Comparison of ENCODE assay signal across 2 cellular contexts in the genomic region with DNA sequence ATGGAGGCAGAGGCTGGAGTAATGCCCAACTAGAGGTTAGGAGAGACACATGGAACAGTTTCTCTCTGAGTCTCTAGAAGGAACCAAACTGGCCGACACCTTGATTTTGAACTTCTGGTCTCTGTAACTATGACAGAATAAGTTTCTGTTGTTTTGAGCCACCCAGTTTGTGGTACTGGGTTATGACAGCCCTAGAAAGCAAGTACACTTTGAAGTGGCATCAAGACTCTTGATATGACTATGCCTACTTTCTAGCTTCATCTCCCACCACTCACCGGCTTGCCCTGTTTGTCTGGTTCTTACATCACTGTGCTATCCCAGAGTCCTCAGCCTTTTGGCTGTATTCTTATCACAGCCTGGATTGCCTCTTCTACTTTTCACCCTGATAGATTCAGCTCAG.
TF ChIP-seq lines count a peak whose summit lies in the region.

No MANE protein-coding gene starts in this region.

TF ChIP-seq in IMR-90, 13 proteins besides CTCF, POLR2A, EP300 and RAD21 (continued from another document):
- TF ChIP-seq, protein P1, sequence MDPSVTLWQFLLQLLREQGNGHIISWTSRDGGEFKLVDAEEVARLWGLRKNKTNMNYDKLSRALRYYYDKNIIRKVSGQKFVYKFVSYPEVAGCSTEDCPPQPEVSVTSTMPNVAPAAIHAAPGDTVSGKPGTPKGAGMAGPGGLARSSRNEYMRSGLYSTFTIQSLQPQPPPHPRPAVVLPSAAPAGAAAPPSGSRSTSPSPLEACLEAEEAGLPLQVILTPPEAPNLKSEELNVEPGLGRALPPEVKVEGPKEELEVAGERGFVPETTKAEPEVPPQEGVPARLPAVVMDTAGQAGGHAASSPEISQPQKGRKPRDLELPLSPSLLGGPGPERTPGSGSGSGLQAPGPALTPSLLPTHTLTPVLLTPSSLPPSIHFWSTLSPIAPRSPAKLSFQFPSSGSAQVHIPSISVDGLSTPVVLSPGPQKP (IDR thresholded peaks at IDR 0.05; ENCODE audit: borderline replicate concordance, low read depth, low read length) = no peak
- no peak for TF ChIP-seq MXI1 (IDR thresholded peaks at IDR 0.05; ENCODE audit: borderline replicate concordance, low read depth, low read length)
TF ChIP-seq in IMR-90: peak in this region for 0.

TF ChIP-seq in SK-N-SH treated with all-trans-retinoic acid at 6 μM for 48 hours, 23 proteins besides CTCF, POLR2A, EP300 and RAD21 (continued from another document):
- TF ChIP-seq, protein P2, sequence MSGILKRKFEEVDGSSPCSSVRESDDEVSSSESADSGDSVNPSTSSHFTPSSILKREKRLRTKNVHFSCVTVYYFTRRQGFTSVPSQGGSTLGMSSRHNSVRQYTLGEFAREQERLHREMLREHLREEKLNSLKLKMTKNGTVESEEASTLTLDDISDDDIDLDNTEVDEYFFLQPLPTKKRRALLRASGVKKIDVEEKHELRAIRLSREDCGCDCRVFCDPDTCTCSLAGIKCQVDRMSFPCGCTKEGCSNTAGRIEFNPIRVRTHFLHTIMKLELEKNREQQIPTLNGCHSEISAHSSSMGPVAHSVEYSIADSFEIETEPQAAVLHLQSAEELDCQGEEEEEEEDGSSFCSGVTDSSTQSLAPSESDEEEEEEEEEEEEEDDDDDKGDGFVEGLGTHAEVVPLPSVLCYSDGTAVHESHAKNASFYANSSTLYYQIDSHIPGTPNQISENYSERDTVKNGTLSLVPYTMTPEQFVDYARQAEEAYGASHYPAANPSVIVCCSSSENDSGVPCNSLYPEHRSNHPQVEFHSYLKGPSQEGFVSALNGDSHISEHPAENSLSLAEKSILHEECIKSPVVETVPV (CRISPR knock-in tag; IDR thresholded peaks at IDR 0.05) = no peak
- TF ChIP-seq, protein P3, sequence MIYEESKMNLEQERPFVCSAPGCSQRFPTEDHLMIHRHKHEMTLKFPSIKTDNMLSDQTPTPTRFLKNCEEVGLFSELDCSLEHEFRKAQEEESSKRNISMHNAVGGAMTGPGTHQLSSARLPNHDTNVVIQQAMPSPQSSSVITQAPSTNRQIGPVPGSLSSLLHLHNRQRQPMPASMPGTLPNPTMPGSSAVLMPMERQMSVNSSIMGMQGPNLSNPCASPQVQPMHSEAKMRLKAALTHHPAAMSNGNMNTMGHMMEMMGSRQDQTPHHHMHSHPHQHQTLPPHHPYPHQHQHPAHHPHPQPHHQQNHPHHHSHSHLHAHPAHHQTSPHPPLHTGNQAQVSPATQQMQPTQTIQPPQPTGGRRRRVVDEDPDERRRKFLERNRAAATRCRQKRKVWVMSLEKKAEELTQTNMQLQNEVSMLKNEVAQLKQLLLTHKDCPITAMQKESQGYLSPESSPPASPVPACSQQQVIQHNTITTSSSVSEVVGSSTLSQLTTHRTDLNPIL (CRISPR knock-in tag; IDR thresholded peaks at IDR 0.05; ENCODE audit: low read depth) = no peak
TF ChIP-seq in SK-N-SH treated with all-trans-retinoic acid at 6 μM for 48 hours: peak in this region for 0.
